8 cellular contexts compared by ENCODE assay signal in genomic region chr2:54454922-54455583, GRCh38. TPM values are rescaled to one million over a fixed set of nuclear protein-coding genes. Genes with fewer than 3 reads are reported as not detected.
DNase-seq lines count a peak whose midpoint lies in the region; ATAC-seq and TF ChIP-seq lines count a peak whose summit lies in the region.

No MANE protein-coding gene starts in this region.

- H3K36me3 ChIP-seq in ascending aorta: no peaks in the 10 kb centered on the region

- H3K9me3 Mint-ChIP-seq in activated naive CD4-positive, alpha-beta T cell treated with anti-CD3 and anti-CD28 coated beads, Interleukin-2, amount 10 ng/mL, durations not matched to agents 7 days and 5 days: no peaks in the 10 kb centered on the region
- H3K9me3 Mint-ChIP-seq in immature natural killer cell: peaks cover 0 to 2% (median 0%) of the 10 kb centered on the region in 6 donors
- H3K9me3 Mint-ChIP-seq in stimulated activated memory B cell treated with anti-CD40 and anti-IgM and Interleukin-4, amounts not matched to agents 10 μg/mL and 1 μg/mL and 100 μg/mL, for 72 hours: no peaks in the 10 kb centered on the region

- ATAC-seq in stimulated activated memory B cell treated with anti-CD40 and anti-IgM and Interleukin-4, amounts not matched to agents 10 μg/mL and 1 μg/mL and 100 μg/mL, for 72 hours: no peak
- no peak for ATAC-seq in GM19328 (IDR thresholded peaks at IDR 0.05; ENCODE audit: unreplicated experiment)

- no peak overlapping the region for H3K27ac Mint-ChIP-seq in activated naive CD4-positive, alpha-beta T cell treated with anti-CD3 and anti-CD28 coated beads, Interleukin-2, amount 10 ng/mL, durations not matched to agents 7 days and 5 days
- H3K27ac Mint-ChIP-seq in immature natural killer cell: no peak overlapping the region
- no peak overlapping the region for H3K27ac Mint-ChIP-seq in stimulated activated memory B cell treated with anti-CD40 and anti-IgM and Interleukin-4, amounts not matched to agents 10 μg/mL and 1 μg/mL and 100 μg/mL, for 72 hours

- peak overlapping the region; percentile 66 for H3K4me3 Mint-ChIP-seq in activated naive CD4-positive, alpha-beta T cell treated with anti-CD3 and anti-CD28 coated beads, Interleukin-2, amount 10 ng/mL, durations not matched to agents 7 days and 5 days
- peak overlapping the region; percentile 65 to 77 (median 76) for H3K4me3 Mint-ChIP-seq in immature natural killer cell
- H3K4me3 Mint-ChIP-seq in stimulated activated memory B cell treated with anti-CD40 and anti-IgM and Interleukin-4, amounts not matched to agents 10 μg/mL and 1 μg/mL and 100 μg/mL, for 72 hours: peak overlapping the region; percentile 58

- H3K4me1 Mint-ChIP-seq in activated naive CD4-positive, alpha-beta T cell treated with anti-CD3 and anti-CD28 coated beads, Interleukin-2, amount 10 ng/mL, durations not matched to agents 7 days and 5 days: peaks cover 17% of the 10 kb centered on the region
- H3K4me1 Mint-ChIP-seq in immature natural killer cell: peaks cover 14 to 21% of the 10 kb centered on the region in 2 donors
- H3K4me1 Mint-ChIP-seq in stimulated activated memory B cell treated with anti-CD40 and anti-IgM and Interleukin-4, amounts not matched to agents 10 μg/mL and 1 μg/mL and 100 μg/mL, for 72 hours: peaks cover 28% of the 10 kb centered on the region

- no peak for DNase-seq in activated naive CD4-positive, alpha-beta T cell treated with anti-CD3 and anti-CD28 coated beads, Interleukin-2, amount 10 ng/mL, durations not matched to agents 7 days and 5 days
- DNase-seq in activated naive CD4-positive, alpha-beta T cell treated with Interleukin-2 at 50 U/mL for 16 hours: no peak
- no peak for DNase-seq in ascending aorta (ENCODE audit: low spot score in 2 of 2)
- DNase-seq in immature natural killer cell: no peak
- DNase-seq in AML-193 (lab: John Stamatoyannopoulos, UW): no peak
- DNase-seq in HEK293T (ENCODE audit: extremely low spot score): no peak

- H3K4me3 ChIP-seq in ascending aorta: peak overlapping the region; percentile 77 to 96

- intact Hi-C loops in ascending aorta (cut with DNase I): loop anchor here (2.0 to 10.0 kb wide), 5 partner anchors 68 to 340 kb away; partner anchors contain the start of gene ACYP2

- no peaks in the 10 kb centered on the region for H3K36me3 Mint-ChIP-seq in activated naive CD4-positive, alpha-beta T cell treated with anti-CD3 and anti-CD28 coated beads, Interleukin-2, amount 10 ng/mL, durations not matched to agents 7 days and 5 days
- no peaks in the 10 kb centered on the region for H3K36me3 Mint-ChIP-seq in immature natural killer cell
- H3K36me3 Mint-ChIP-seq in stimulated activated memory B cell treated with anti-CD40 and anti-IgM and Interleukin-4, amounts not matched to agents 10 μg/mL and 1 μg/mL and 100 μg/mL, for 72 hours: no peaks in the 10 kb centered on the region

- H3K27me3 ChIP-seq in ascending aorta: no peaks in the 10 kb centered on the region

- peaks cover 56% of the 10 kb centered on the region for H3K27me3 Mint-ChIP-seq in activated naive CD4-positive, alpha-beta T cell treated with anti-CD3 and anti-CD28 coated beads, Interleukin-2, amount 10 ng/mL, durations not matched to agents 7 days and 5 days
- H3K27me3 Mint-ChIP-seq in immature natural killer cell (ENCODE audit: low read depth in 3 of 3): peaks cover 15 to 25% (median 21%) of the 10 kb centered on the region in 3 donors
- H3K27me3 Mint-ChIP-seq in stimulated activated memory B cell treated with anti-CD40 and anti-IgM and Interleukin-4, amounts not matched to agents 10 μg/mL and 1 μg/mL and 100 μg/mL, for 72 hours: peaks cover 32% of the 10 kb centered on the region

- peaks cover 0 to 7% of the 10 kb centered on the region in 2 donors for H3K4me1 ChIP-seq in ascending aorta

- POLR2A ChIA-PET in HEK293T (lab: Yijun Ruan, JAX): no interaction called here

- CTCF ChIA-PET in activated naive CD4-positive, alpha-beta T cell treated with anti-CD3 and anti-CD28 coated beads, Interleukin-2, amount 10 ng/mL, durations not matched to agents 7 days and 5 days (lab: Charles Lee): no interaction called here
- CTCF ChIA-PET in HEK293T (lab: Yijun Ruan, JAX): no interaction called here

- peak overlapping the region; percentile 88 to 92 for H3K27ac ChIP-seq in ascending aorta

- no peaks in the 10 kb centered on the region for H3K9me3 ChIP-seq in ascending aorta

- no peak for TF ChIP-seq CTCF in ascending aorta (IDR thresholded peaks at IDR 0.05)

TF ChIP-seq in HEK293T, 16 proteins besides CTCF, POLR2A, EP300 and RAD21:
- TF ChIP-seq CTBP1 (IDR thresholded peaks at IDR 0.05; ENCODE audit: borderline replicate concordance): no peak
- no peak for TF ChIP-seq LEF1 (IDR thresholded peaks at IDR 0.05; ENCODE audit: borderline replicate concordance)
- no peak for TF ChIP-seq ZNF384 (IDR thresholded peaks at IDR 0.05)
- no peak for TF ChIP-seq HDGF (IDR thresholded peaks at IDR 0.05; ENCODE audit: borderline replicate concordance)
- TF ChIP-seq FOXA1 (IDR thresholded peaks at IDR 0.05): no peak
- TF ChIP-seq L3MBTL2 (conservative IDR thresholded peaks at IDR 0.05): no peak
- TF ChIP-seq SUZ12 (IDR thresholded peaks at IDR 0.05): no peak
- no peak for TF ChIP-seq PKNOX1 (IDR thresholded peaks at IDR 0.05)
- TF ChIP-seq FOXM1 (IDR thresholded peaks at IDR 0.05; ENCODE audit: borderline replicate concordance): no peak
- TF ChIP-seq ELF4 (IDR thresholded peaks at IDR 0.05): no peak
- TF ChIP-seq BHLHE40 (IDR thresholded peaks at IDR 0.05; ENCODE audit: borderline replicate concordance): no peak
- no peak for TF ChIP-seq FOXK2 (IDR thresholded peaks at IDR 0.05)
TF ChIP-seq in HEK293T: peak in this region for 0.

RNA-seq across cellular contexts. Expression of gene SPTBN1, which starts 1.1 kb away (rescaled TPM):
- 246 TPM for total RNA-seq in ascending aorta
- 10 to 100 TPM in 1 of 3 donors, 1 to 10 TPM in 1, under 1 TPM in 1; 0.41 to 57.5 (median 7.7) TPM for polyA plus RNA-seq in immature natural killer cell
